20 cellular contexts compared by ENCODE assay signal in genomic region chr3:6062226-6063187, GRCh38.
"Had no signal": no experiment of that assay in that cellular context is flagged by ENCODE, and none has a peak within 500 bp of the region (broad histone marks: within the 10 kb centered on the region; RNA-seq: fewer than 3 reads in every experiment).

No MANE protein-coding gene starts in this region.

- H3K4me1 ChIP-seq: foreskin keratinocyte, left ventricle myocardium inferior, psoas muscle, right atrium auricular region, transverse colon had no signal

- H3K27me3 ChIP-seq: cardiac muscle cell, foreskin keratinocyte, pancreas, right atrium auricular region, transverse colon had no signal

- H3K27ac ChIP-seq: cardiac muscle cell, foreskin keratinocyte, left ventricle myocardium inferior, pancreas, psoas muscle, right atrium auricular region, transverse colon had no signal

- ATAC-seq: activated naive CD8-positive, alpha-beta T cell treated with anti-CD3 and anti-CD28 coated beads, Interleukin-2, amount 50 U/mL, for 24 hours; foreskin keratinocyte; natural killer cell; pancreas; psoas muscle; stimulated activated naive CD8-positive, alpha-beta T cell treated with anti-CD3 and anti-CD28 coated beads, Interleukin-15, Interleukin-2, amounts not matched to agents 100 U/mL and 50 U/mL, for 24 hours had no signal

- H3K4me3 ChIP-seq: cardiac muscle cell, left ventricle myocardium inferior, pancreas, psoas muscle, right atrium auricular region, transverse colon had no signal

- H3K4me1 Mint-ChIP-seq: activated CD4-positive, alpha-beta memory T cell treated with anti-CD3 and anti-CD28 coated beads, Interleukin-2, amount 10 ng/mL, durations not matched to agents 7 days and 5 days; activated naive CD8-positive, alpha-beta T cell treated with anti-CD3 and anti-CD28 coated beads, Interleukin-2, amount 50 U/mL, for 24 hours; natural killer cell had no signal

- H3K36me3 Mint-ChIP-seq: mesothelial cell of epicardium had no signal

- H3K36me3 ChIP-seq: cardiac muscle cell, left ventricle myocardium inferior, pancreas, right atrium auricular region, transverse colon had no signal

- H3K9me3 ChIP-seq: left ventricle myocardium inferior, pancreas, psoas muscle, right atrium auricular region, transverse colon had no signal

- H3K27me3 Mint-ChIP-seq: activated CD4-positive, alpha-beta memory T cell treated with anti-CD3 and anti-CD28 coated beads, Interleukin-2, amount 10 ng/mL, durations not matched to agents 7 days and 5 days; activated naive CD8-positive, alpha-beta T cell treated with anti-CD3 and anti-CD28 coated beads, Interleukin-2, amount 50 U/mL, for 24 hours had no signal

- H3K9me3 Mint-ChIP-seq: activated naive CD8-positive, alpha-beta T cell treated with anti-CD3 and anti-CD28 coated beads, Interleukin-2, amount 50 U/mL, for 24 hours; mesothelial cell of epicardium had no signal

- H3K27ac Mint-ChIP-seq: activated CD4-positive, alpha-beta memory T cell treated with anti-CD3 and anti-CD28 coated beads, Interleukin-2, amount 10 ng/mL, durations not matched to agents 7 days and 5 days; activated naive CD8-positive, alpha-beta T cell treated with anti-CD3 and anti-CD28 coated beads, Interleukin-2, amount 50 U/mL, for 24 hours; mesothelial cell of epicardium; natural killer cell; T-helper 1 cell treated with Interleukin-12 subunit alpha and Interleukin-12 subunit beta and Interleukin-4 antibody, amounts not matched to agents 30 μg/mL and 1 μg/mL, for 36 hours had no signal

- H3K4me3 Mint-ChIP-seq: activated CD4-positive, alpha-beta memory T cell treated with anti-CD3 and anti-CD28 coated beads, Interleukin-2, amount 10 ng/mL, durations not matched to agents 7 days and 5 days; activated naive CD8-positive, alpha-beta T cell treated with anti-CD3 and anti-CD28 coated beads, Interleukin-2, amount 50 U/mL, for 24 hours; mesothelial cell of epicardium; natural killer cell; T-helper 1 cell treated with Interleukin-12 subunit alpha and Interleukin-12 subunit beta and Interleukin-4 antibody, amounts not matched to agents 30 μg/mL and 1 μg/mL, for 36 hours had no signal

- DNase-seq: activated CD4-positive, alpha-beta memory T cell treated with anti-CD3 and anti-CD28 coated beads, Interleukin-2, amount 10 ng/mL, durations not matched to agents 7 days and 5 days; activated CD4-positive, alpha-beta T cell treated with anti-CD3 and anti-CD28 coated beads for 48 hours; activated gamma-delta T cell; activated naive CD4-positive, alpha-beta T cell treated with anti-CD3 and anti-CD28 coated beads, Interleukin-2, amount 50 U/mL, for 16 hours; activated naive CD8-positive, alpha-beta T cell treated with anti-CD3 and anti-CD28 coated beads, Interleukin-2, amount 50 U/mL, for 24 hours; activated T-cell treated with anti-CD3 and anti-CD28 coated beads for 4 hours; effector CD4-positive, alpha-beta T cell; foreskin keratinocyte; left ventricle myocardium inferior; natural killer cell; pancreas; psoas muscle; stimulated activated CD4-positive, alpha-beta T cell treated with anti-CD3 and anti-CD28 coated beads, Interleukin-4, amount 100 ng/mL, for 24 hours; stimulated activated naive CD8-positive, alpha-beta T cell treated with anti-CD3 and anti-CD28 coated beads, Interleukin-15, Interleukin-2, amounts not matched to agents 100 U/mL and 50 U/mL, for 24 hours; substantia nigra; transverse colon had no signal
